Comparison of ENCODE assay signal across 23 cellular contexts in genomic region chr5:37490411-37490810, GRCh38.
"Had no signal": no experiment of that assay in that cellular context is flagged by ENCODE, and none has a peak within 500 bp of the region (broad histone marks: within the 10 kb centered on the region; RNA-seq: fewer than 3 reads in every experiment).

No MANE protein-coding gene starts in this region.

- H3K27me3 Mint-ChIP-seq: central memory CD8-positive, alpha-beta T cell; naive B cell; progenitor cell of endocrine pancreas had no signal

- H3K36me3 ChIP-seq: brain microvascular endothelial cell, colonic mucosa, gastrocnemius medialis, thyroid gland had no signal

- H3K4me3 Mint-ChIP-seq: central memory CD8-positive, alpha-beta T cell; neural crest cell had no signal

- ATAC-seq: gastrocnemius medialis, left ventricle myocardium superior, mucosa of descending colon had no signal

- H3K4me3 ChIP-seq: colonic mucosa, gastrocnemius medialis, heart left ventricle, mucosa of descending colon, thyroid gland had no signal

- DNase-seq: activated CD4-positive, alpha-beta T cell treated with anti-CD3 and anti-CD28 coated beads for 1 hour; activated CD8-positive, alpha-beta memory T cell treated with anti-CD3 and anti-CD28 coated beads for 24 hours; activated CD8-positive, alpha-beta memory T cell treated with anti-CD3 and anti-CD28 coated beads, Interleukin-2, amount 50 U/mL, for 48 hours; activated effector memory CD4-positive, alpha-beta T cell treated with anti-CD3 and anti-CD28 coated beads, Interleukin-2, amount 50 U/mL, for 16 hours; activated naive CD4-positive, alpha-beta T cell treated with anti-CD3 and anti-CD28 coated beads, Interleukin-2, amount 50 U/mL, for 16 hours; activated T-cell treated with anti-CD3 and anti-CD28 coated beads, Interleukin-2, amount 50 U/mL, for 48 hours; aorta; brain microvascular endothelial cell; colonic mucosa; gastrocnemius medialis; heart left ventricle; kidney glomerular epithelial cell; left ventricle myocardium superior; mucosa of descending colon; naive B cell; stimulated activated CD4-positive, alpha-beta T cell treated with anti-CD3 and anti-CD28 coated beads, Interleukin-2, amount 100 ng/mL, for 24 hours; stimulated activated naive CD4-positive, alpha-beta T cell treated with Interleukin-2 at 50 U/mL for 16 hours; T1000; thyroid gland had no signal

- H3K27me3 ChIP-seq: brain microvascular endothelial cell, colonic mucosa, gastrocnemius medialis, heart left ventricle, thyroid gland had no signal

- H3K9me3 ChIP-seq: colonic mucosa, gastrocnemius medialis, mucosa of descending colon, thyroid gland had no signal

- H3K4me1 ChIP-seq: colonic mucosa had no signal

- H3K27ac Mint-ChIP-seq: progenitor cell of endocrine pancreas had no signal

- H3K27ac ChIP-seq: brain microvascular endothelial cell, colonic mucosa, gastrocnemius medialis, heart left ventricle, thyroid gland, VCaP had no signal
